ENCODE assay signal across 8 cellular contexts in the genomic region with DNA sequence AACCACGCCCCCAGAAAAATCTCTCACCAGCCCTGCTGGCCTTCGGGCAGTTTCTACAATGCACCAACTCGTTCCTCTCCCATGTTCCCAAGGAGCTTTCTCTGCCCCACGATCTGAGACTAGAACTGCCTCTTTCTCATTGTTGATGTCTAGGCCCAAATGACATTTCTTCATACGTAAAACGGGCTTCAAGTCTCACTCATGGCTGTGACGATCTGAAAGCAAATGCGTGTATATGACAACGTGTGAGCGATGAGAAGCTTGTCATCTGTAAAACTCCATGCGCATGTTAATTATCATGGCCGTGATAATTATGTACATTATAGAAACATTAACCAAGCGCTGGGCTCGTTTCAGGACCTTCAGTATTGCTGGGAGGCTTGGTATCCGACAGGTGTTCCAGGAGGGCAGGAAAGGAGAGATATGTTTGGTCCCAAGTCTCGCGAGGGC. TPM values are rescaled to one million over a fixed set of nuclear protein-coding genes. Genes with fewer than 3 reads are reported as not detected.
DNase-seq lines count a peak whose midpoint lies in the region; ATAC-seq and TF ChIP-seq lines count a peak whose summit lies in the region.

No MANE protein-coding gene starts in this region.

- no peaks in the 10 kb centered on the region for H3K9me3 ChIP-seq in left ventricle myocardium inferior (replicated peaks)
- H3K9me3 ChIP-seq in mucosa of rectum (ENCODE audit: control insufficient read depth in 2 of 2, low read length in 2 of 2): no peaks in the 10 kb centered on the region
- H3K9me3 ChIP-seq in uterus: no peaks in the 10 kb centered on the region
- H3K9me3 ChIP-seq in effector memory CD4-positive, alpha-beta T cell (ENCODE audit: control insufficient read depth, low read length): no peaks in the 10 kb centered on the region

- H3K36me3 ChIP-seq in left ventricle myocardium inferior (peaks cover 8% of the 10 kb centered on the region), mucosa of rectum (ENCODE audit: control insufficient read depth in 2 of 2, insufficient read depth in 2 of 2, low read length in 2 of 2) (peaks cover 0 to 7% of the 10 kb centered on the region in 2 donors), uterus (no peaks in the 10 kb centered on the region)
- peaks cover 11% of the 10 kb centered on the region for H3K36me3 ChIP-seq in effector memory CD4-positive, alpha-beta T cell (ENCODE audit: control insufficient read depth, insufficient read depth, low read length)

- DNase-seq in left ventricle myocardium inferior (no peak), left ventricle myocardium superior (no peak), astrocyte of the spinal cord (ENCODE audit: low read depth, low spot score) (no peak), uterus (no peak)
- DNase-seq in NK-92 treated with Interleukin-12 subunit alpha and Interleukin-12 subunit beta, amount 100 ng/mL, for 24 hours (lab: John Stamatoyannopoulos, UW): no peak
- DNase-seq in effector memory CD4-positive, alpha-beta T cell: no peak

- H3K27me3 ChIP-seq in left ventricle myocardium inferior (ENCODE audit: low read depth): no peaks in the 10 kb centered on the region
- H3K27me3 ChIP-seq in mucosa of rectum (ENCODE audit: control insufficient read depth in 2 of 2, insufficient read depth in 2 of 2, low read length in 2 of 2): no peaks in the 10 kb centered on the region
- no peaks in the 10 kb centered on the region for H3K27me3 ChIP-seq in uterus
- no peaks in the 10 kb centered on the region for H3K27me3 ChIP-seq in effector memory CD4-positive, alpha-beta T cell (replicated peaks; ENCODE audit: control insufficient read depth, insufficient read depth, low read length, poor library complexity, severe bottlenecking)

- intact Hi-C loops in left ventricle myocardium inferior (cut with micrococcal nuclease) (no loop called here), left ventricle myocardium superior (cut with micrococcal nuclease) (no loop called here), uterus (cut with DNase I; ENCODE audit: low total_unique reads) (no loop called here)

- H3K9ac ChIP-seq in mucosa of rectum (ENCODE audit: low read depth in 1 of 2, low read length in 2 of 2): peak overlapping the region; percentile 60 to 67

- H3K4me1 ChIP-seq in left ventricle myocardium inferior (peaks cover 57% of the 10 kb centered on the region), mucosa of rectum (ENCODE audit: control insufficient read depth in 2 of 2, insufficient read depth in 2 of 2, low read length in 2 of 2) (peaks cover 40 to 55% of the 10 kb centered on the region in 2 donors), uterus (peaks cover 4 to 9% of the 10 kb centered on the region in 2 donors)
- peaks cover 29% of the 10 kb centered on the region for H3K4me1 ChIP-seq in effector memory CD4-positive, alpha-beta T cell (ENCODE audit: control insufficient read depth, insufficient read depth, low read length, poor library complexity, severe bottlenecking)

- ATAC-seq in left ventricle myocardium superior: no peak
- ATAC-seq in HG03108 (IDR thresholded peaks at IDR 0.05; ENCODE audit: unreplicated experiment): no peak

- no peak for TF ChIP-seq CTCF in left ventricle myocardium inferior (IDR thresholded peaks at IDR 0.05; ENCODE audit: borderline replicate concordance)
- TF ChIP-seq CTCF in astrocyte of the spinal cord (IDR thresholded peaks at IDR 0.05; ENCODE audit: low read depth, low read length): no peak
- TF ChIP-seq CTCF in uterus (IDR thresholded peaks at IDR 0.05): no peak

- H3K4me3 ChIP-seq in left ventricle myocardium inferior (peak overlapping the region; percentile 88), astrocyte of the spinal cord (ENCODE audit: low read depth, low read length) (peak overlapping the region; percentile 80), mucosa of rectum (ENCODE audit: low read length in 2 of 2) (peak overlapping the region; percentile 92 to 98), uterus (peak overlapping the region; percentile 52 to 79)
- H3K4me3 ChIP-seq in effector memory CD4-positive, alpha-beta T cell (ENCODE audit: insufficient read depth, low read depth, low read length, poor library complexity, severe bottlenecking): no peak overlapping the region

- no peak for TF ChIP-seq POLR2A in uterus (IDR thresholded peaks at IDR 0.05)

- peak overlapping the region; percentile 46 for H3K27ac ChIP-seq in left ventricle myocardium inferior (replicated peaks)
- H3K27ac ChIP-seq in mucosa of rectum (ENCODE audit: low read depth in 2 of 2, low read length in 2 of 2): peak overlapping the region; percentile 79 to 86
- H3K27ac ChIP-seq in uterus: peak overlapping the region; percentile 37 to 48
- H3K27ac ChIP-seq in effector memory CD4-positive, alpha-beta T cell (ENCODE audit: insufficient read depth, low read length, poor library complexity, severe bottlenecking): no peak overlapping the region

- in situ Hi-C loops in astrocyte of the spinal cord (cut with HindIII; ENCODE audit: low sequenced_read_pairs): no loop called here

RNA-seq across cellular contexts. Expression of a gene that starts 0.7 kb away (rescaled TPM):
- 30.1 TPM for total RNA-seq in left ventricle myocardium inferior
- 34.6 TPM for total RNA-seq in left ventricle myocardium superior
- 10 to 100 TPM; 14.2 to 36.8 (median 21.5) TPM for total RNA-seq in uterus

RNA-seq across cellular contexts. Expression of a gene that starts 1.3 kb away (rescaled TPM):
- 4.9 TPM for total RNA-seq in left ventricle myocardium inferior
- 4.9 TPM for total RNA-seq in left ventricle myocardium superior
- 10 to 100 TPM in 1 of 4 donors, 1 to 10 TPM in 3; 1.0 to 11.5 (median 4.0) TPM for total RNA-seq in uterus
